ENCODE assay signal across 8 cellular contexts in the genomic region with DNA sequence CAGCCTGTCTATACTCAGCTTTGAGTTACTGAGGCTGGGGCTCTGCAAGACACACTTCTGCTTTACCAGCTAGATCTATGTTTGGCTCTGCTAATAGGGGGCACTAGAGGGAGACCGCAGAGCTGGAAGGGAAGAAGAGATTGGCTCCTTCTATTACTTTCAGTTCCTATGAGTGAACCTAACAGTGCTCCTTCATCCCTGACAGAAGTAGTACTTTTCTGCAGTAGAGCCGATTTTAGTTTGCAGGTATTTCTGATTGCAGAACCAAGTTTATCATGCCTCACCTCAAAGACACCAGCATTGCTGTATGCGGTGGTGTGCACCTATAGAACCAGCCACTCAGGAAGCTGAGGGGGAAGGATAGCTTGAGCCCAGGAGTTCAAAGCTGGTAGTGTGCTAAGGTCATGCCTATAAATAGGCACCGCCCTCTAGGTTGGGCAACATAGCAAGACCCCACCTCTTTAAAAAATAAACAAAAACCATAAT. TPM values are rescaled to one million over a fixed set of nuclear protein-coding genes. Genes with fewer than 3 reads are reported as not detected.
A peak's percentile ranks its signal among the peaks of the same experiment; 100 is the strongest.
DNase-seq lines count a peak whose midpoint lies in the region; ATAC-seq lines count a peak whose summit lies in the region.

No MANE protein-coding gene starts in this region.

- in situ Hi-C loops in G401 (cut with HindIII; ENCODE audit: low sequenced_read_pairs) = no loop called here

- no peaks in the 10 kb centered on the region for H3K36me3 Mint-ChIP-seq in immature natural killer cell

- H3K27me3 Mint-ChIP-seq in immature natural killer cell (ENCODE audit: low read depth in 3 of 3) = no peaks in the 10 kb centered on the region

- H3K4me1 Mint-ChIP-seq in immature natural killer cell = peaks cover 17 to 24% of the 10 kb centered on the region in 2 donors

- ATAC-seq in HG02885 (IDR thresholded peaks at IDR 0.05; ENCODE audit: poor library complexity, unreplicated experiment) = peak; percentile 75

- H3K27ac Mint-ChIP-seq in immature natural killer cell = peak overlapping the region; percentile 88 to 93 (median 91)

- H3K9me3 Mint-ChIP-seq in immature natural killer cell = no peaks in the 10 kb centered on the region

- peak; percentile 69 for DNase-seq in activated effector memory CD4-positive, alpha-beta T cell treated with anti-CD3 and anti-CD28 coated beads, Interleukin-2, amount 50 U/mL, for 16 hours
- no peak for DNase-seq in activated effector memory CD4-positive, alpha-beta T cell treated with Interleukin-2 at 50 U/mL for 16 hours
- DNase-seq in RPMI8226 (peak; percentile 86), immature natural killer cell (peak; percentile 54 to 56 (median 54)), NCI-H510A (lab: John Stamatoyannopoulos, UW) (no peak), G401 (ENCODE audit: low spot score) (no peak)
- no peak for DNase-seq in activated CD8-positive, alpha-beta memory T cell treated with anti-CD3 and anti-CD28 coated beads, Interleukin-2, amount 50 U/mL, for 4 hours

- peak overlapping the region; percentile 74 to 83 (median 83) for H3K4me3 Mint-ChIP-seq in immature natural killer cell

RNA-seq across cellular contexts. Expression of gene ZDHHC18, which starts 5.7 kb away (rescaled TPM):
- 1 to 10 TPM; 7.3 to 8.8 (median 7.8) TPM for polyA plus RNA-seq in immature natural killer cell
- total RNA-seq in G401 (2014; rRNA removed; shearing (Covaris generic)) = 19.6 and 43.5 TPM in 2 replicates

RNA-seq across cellular contexts. Expression of gene PIGV, which starts 33.1 kb away (rescaled TPM):
- polyA plus RNA-seq in immature natural killer cell = 10 to 100 TPM in 2 of 3 donors, 1 to 10 TPM in 1; 9.8 to 20.0 (median 13.7) TPM
- total RNA-seq in G401 (2014; rRNA removed; shearing (Covaris generic)) = 4.0 and 9.1 TPM in 2 replicates

RNA-seq across cellular contexts. Expression of gene SFN, which starts 42.1 kb away (rescaled TPM):
- not detected for polyA plus RNA-seq in immature natural killer cell
- total RNA-seq in G401 (2014; rRNA removed; shearing (Covaris generic)) = 58.6 and 67.7 TPM in 2 replicates

Comparison
In these comparisons a context has a peak if more than half of its experiments do, and no peak if none do; other contexts are left out.
1. DNase-seq: peak in activated effector memory CD4-positive, alpha-beta T cell treated with anti-CD3 and anti-CD28 coated beads, Interleukin-2, amount 50 U/mL, for 16 hours (single experiment), RPMI8226 (single experiment) and immature natural killer cell (3 of 3); none in activated effector memory CD4-positive, alpha-beta T cell treated with Interleukin-2 at 50 U/mL for 16 hours (single experiment), NCI-H510A (single experiment), G401 (single experiment) and activated CD8-positive, alpha-beta memory T cell treated with anti-CD3 and anti-CD28 coated beads, Interleukin-2, amount 50 U/mL, for 4 hours (single experiment).